18 cellular contexts compared by ENCODE assay signal in the genomic region with DNA sequence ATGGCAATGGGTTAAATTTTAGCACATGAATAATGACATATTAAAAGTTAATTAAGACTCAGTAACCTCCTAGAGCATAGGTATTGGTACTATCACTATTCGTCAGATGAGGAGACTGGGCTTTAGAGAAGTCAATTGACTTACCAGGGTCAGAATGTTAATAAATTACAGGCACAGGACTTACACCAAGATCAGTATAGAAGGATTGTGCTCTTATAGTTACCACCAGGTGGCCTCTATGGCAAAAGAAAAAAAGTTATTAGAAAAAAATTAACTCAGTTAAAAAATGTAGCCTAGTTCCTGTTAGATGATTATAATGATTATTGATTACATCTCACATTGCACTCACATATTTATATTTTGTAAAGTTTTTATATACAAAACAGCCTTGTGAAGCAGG.
DNase-seq lines count a peak whose midpoint lies in the region; ATAC-seq and TF ChIP-seq lines count a peak whose summit lies in the region.
"Had no signal": no experiment of that assay in that cellular context is flagged by ENCODE, and none has a peak within 500 bp of the region (broad histone marks: within the 10 kb centered on the region; RNA-seq: fewer than 3 reads in every experiment).

No MANE protein-coding gene starts in this region.

- TF ChIP-seq CTCF in PC-3 (conservative IDR thresholded peaks at IDR 0.05; ENCODE audit: low read depth, low read length) (0 out of 2 replicates have a peak, but pooled peaks have one; percentile 12), glutamatergic neuron (IDR thresholded peaks at IDR 0.05; ENCODE audit: partially characterized antibody, unreplicated experiment) (peak; percentile 22), type B pancreatic cell (conservative IDR thresholded peaks at IDR 0.05) (peak; percentile 50)
- TF ChIP-seq CTCF in CD4-positive, alpha-beta T cell (IDR thresholded peaks at IDR 0.05): no peak

- H3F3A ChIP-seq in PC-3 (ENCODE audit: low read length, unreplicated experiment): no peaks in the 10 kb centered on the region

- no peak overlapping the region for H3K4me2 ChIP-seq in PC-3 (ENCODE audit: low read length)

- H3K9ac ChIP-seq in PC-3 (ENCODE audit: low read length): no peak overlapping the region

- peaks cover 4% of the 10 kb centered on the region for H3K27me3 Mint-ChIP-seq in glutamatergic neuron (ENCODE audit: unreplicated experiment)
- peaks cover 6% of the 10 kb centered on the region for H3K27me3 Mint-ChIP-seq in type B pancreatic cell
- no peaks in the 10 kb centered on the region for H3K27me3 Mint-ChIP-seq in CD4-positive, alpha-beta T cell

- no peak for ATAC-seq in PC-3
- ATAC-seq in CD4-positive, alpha-beta T cell (ENCODE audit: poor library complexity): no peak
- ATAC-seq: GM12878 had no signal

- no peaks in the 10 kb centered on the region for H3K4me1 ChIP-seq in PC-3 (ENCODE audit: insufficient read depth, low read length)
- H3K4me1 ChIP-seq: Peyer's patch had no signal

- H3K27me3 ChIP-seq in PC-3 (ENCODE audit: low read length): no peaks in the 10 kb centered on the region
- H3K27me3 ChIP-seq in CD4-positive, alpha-beta T cell (ENCODE audit: control insufficient read depth, insufficient read depth, low read length): no peaks in the 10 kb centered on the region
- H3K27me3 ChIP-seq: Peyer's patch had no signal

- no peaks in the 10 kb centered on the region for H3K36me3 ChIP-seq in PC-3 (ENCODE audit: low read depth, low read length)
- H3K36me3 ChIP-seq: Peyer's patch had no signal

- no peak overlapping the region for H3K27ac Mint-ChIP-seq in glutamatergic neuron (ENCODE audit: unreplicated experiment)
- H3K27ac Mint-ChIP-seq in type B pancreatic cell: no peak overlapping the region
- no peak overlapping the region for H3K27ac Mint-ChIP-seq in CD4-positive, alpha-beta T cell

- peaks cover 29% of the 10 kb centered on the region; the same call in 1 of the 2 replicates for H3K9me3 ChIP-seq in PC-3 (ENCODE audit: low read length)
- no peaks in the 10 kb centered on the region for H3K9me3 ChIP-seq in CD4-positive, alpha-beta T cell (ENCODE audit: control insufficient read depth, low read length)
- H3K9me3 ChIP-seq: Peyer's patch had no signal

- no peaks in the 10 kb centered on the region for H3K9me2 ChIP-seq in PC-3 (replicated peaks; ENCODE audit: low read length)

- H3K4me3 ChIP-seq in PC-3 (ENCODE audit: low read length): no peak overlapping the region
- H3K4me3 ChIP-seq: GM12878, Peyer's patch had no signal

- CTCF ChIA-PET in PC-3 (lab: Charles Lee): no interaction called here
- CTCF ChIA-PET in CD4-positive, alpha-beta T cell (lab: Charles Lee): no interaction called here

- POLR2A ChIA-PET in PC-3 (lab: Charles Lee; ENCODE audit: unreplicated experiment): no interaction called here
- POLR2A ChIA-PET in CD4-positive, alpha-beta T cell (lab: Charles Lee): no interaction called here

- intact Hi-C loops in PC-3 (cut with micrococcal nuclease): no loop called here
- intact Hi-C loops in CD4-positive, alpha-beta T cell (cut with DNase I, micrococcal nuclease): no loop called here

- H3K4me3 Mint-ChIP-seq in glutamatergic neuron (ENCODE audit: unreplicated experiment): no peak overlapping the region
- no peak overlapping the region for H3K4me3 Mint-ChIP-seq in type B pancreatic cell
- H3K4me3 Mint-ChIP-seq in CD4-positive, alpha-beta T cell: no peak overlapping the region

- H3K36me3 Mint-ChIP-seq in glutamatergic neuron (ENCODE audit: unreplicated experiment): no peaks in the 10 kb centered on the region
- no peaks in the 10 kb centered on the region for H3K36me3 Mint-ChIP-seq in type B pancreatic cell
- H3K36me3 Mint-ChIP-seq in CD4-positive, alpha-beta T cell (ENCODE audit: low read depth): no peaks in the 10 kb centered on the region

- no peaks in the 10 kb centered on the region for H3K79me2 ChIP-seq in PC-3 (ENCODE audit: low read length)

- no TSS peak for BruUV-seq in PC-3 (replicated peaks; lab: Mats Ljungman, UMichigan)

- H4K20me1 ChIP-seq in PC-3 (ENCODE audit: low read length): no peaks in the 10 kb centered on the region

- no peak overlapping the region for H2AFZ ChIP-seq in PC-3 (ENCODE audit: low read length)

- no peak overlapping the region for H3K27ac ChIP-seq in PC-3 (ENCODE audit: low read length)
- H3K27ac ChIP-seq in CD4-positive, alpha-beta T cell (ENCODE audit: low read depth, low read length): no peak overlapping the region
- H3K27ac ChIP-seq: 22Rv1, Peyer's patch had no signal

- peaks cover 14% of the 10 kb centered on the region for H3K4me1 Mint-ChIP-seq in glutamatergic neuron (ENCODE audit: low read depth, unreplicated experiment)
- peaks cover 8% of the 10 kb centered on the region for H3K4me1 Mint-ChIP-seq in type B pancreatic cell (ENCODE audit: unreplicated experiment)
- no peaks in the 10 kb centered on the region for H3K4me1 Mint-ChIP-seq in CD4-positive, alpha-beta T cell (ENCODE audit: low read depth)

- DNase-seq in SIG-M5 treated with dmso at 0.1 percent for 504 hours (lab: John Stamatoyannopoulos, UW; ENCODE audit: unreplicated experiment) (peak; percentile 0), SIG-M5 (lab: John Stamatoyannopoulos, UW) (no peak), PC-3 (no peak), glutamatergic neuron (no peak), type B pancreatic cell (ENCODE audit: extremely low spot score, unreplicated experiment) (no peak), glomerular visceral epithelial cell (ENCODE audit: extremely low spot score) (no peak), ecto neural progenitor cell (ENCODE audit: low spot score) (no peak)
- no peak for DNase-seq in CD4-positive, alpha-beta T cell
- DNase-seq: C1 segment of cervical spinal cord, COR-L47, KBM-7, NCI-H1105 treated with DMSO at 0.1 percent for 48 hours, NCI-H187, NCI-H446, Peyer's patch, SHP77 treated with DMSO at 0.1 percent for 48 hours had no signal

- H3K9me3 Mint-ChIP-seq in glutamatergic neuron (ENCODE audit: unreplicated experiment) (peaks cover 2% of the 10 kb centered on the region), type B pancreatic cell (no peaks in the 10 kb centered on the region)
- H3K9me3 Mint-ChIP-seq in CD4-positive, alpha-beta T cell: no peaks in the 10 kb centered on the region
